ENCODE assay signal across 1 cellular context in the genomic region with DNA sequence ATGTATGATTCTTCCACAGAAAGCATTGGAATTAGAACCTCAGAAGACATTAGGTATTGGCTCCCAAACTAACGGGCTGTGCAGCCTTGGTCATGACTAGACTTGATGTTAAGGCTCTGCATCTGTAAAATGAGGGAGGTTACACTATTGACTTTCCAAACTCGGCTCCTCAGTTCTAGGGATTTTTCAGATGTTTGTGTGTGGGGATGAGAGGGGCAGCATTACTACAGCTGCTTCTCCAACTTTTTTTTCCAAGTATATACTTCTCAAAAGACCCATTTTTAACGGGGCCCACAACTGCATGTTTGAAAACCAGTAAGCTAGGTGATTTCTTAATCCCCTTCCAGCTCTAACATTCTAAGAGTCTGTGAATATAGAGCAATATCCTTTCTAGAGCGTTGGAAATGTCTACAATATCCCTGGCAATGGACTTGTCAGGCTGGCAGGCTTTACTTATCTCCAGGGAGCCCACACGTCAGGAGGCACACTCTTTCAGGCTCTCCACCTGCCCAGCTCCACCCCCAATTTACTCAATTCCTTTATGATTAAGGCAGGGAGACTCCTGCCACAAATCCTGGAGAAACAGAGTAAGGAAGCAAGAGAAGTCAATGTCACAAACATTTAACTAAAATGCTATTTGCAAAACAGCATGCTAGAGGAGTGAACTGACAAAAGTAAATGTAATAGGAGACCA.
TF ChIP-seq lines count a peak whose summit lies in the region.

No MANE protein-coding gene starts in this region.

TF ChIP-seq in neural cell, 6 proteins besides CTCF, POLR2A, EP300 and RAD21:
- no peak for TF ChIP-seq REST (IDR thresholded peaks at IDR 0.05; ENCODE audit: borderline replicate concordance)
- TF ChIP-seq MXI1 (conservative IDR thresholded peaks at IDR 0.05; ENCODE audit: poor library complexity, severe bottlenecking), result no peak
- no peak for TF ChIP-seq TAF1 (IDR thresholded peaks at IDR 0.05; ENCODE audit: low read depth)
- no peak for TF ChIP-seq SMC3 (conservative IDR thresholded peaks at IDR 0.05; ENCODE audit: poor library complexity)
- no peak for TF ChIP-seq EZH2 (IDR thresholded peaks at IDR 0.05; ENCODE audit: borderline replicate concordance, insufficient read depth, low read length, poor library complexity, severe bottlenecking)
- TF ChIP-seq POLR2AphosphoS5 (IDR thresholded peaks at IDR 0.05), result no peak
